10 cellular contexts compared by ENCODE assay signal in the genomic region with DNA sequence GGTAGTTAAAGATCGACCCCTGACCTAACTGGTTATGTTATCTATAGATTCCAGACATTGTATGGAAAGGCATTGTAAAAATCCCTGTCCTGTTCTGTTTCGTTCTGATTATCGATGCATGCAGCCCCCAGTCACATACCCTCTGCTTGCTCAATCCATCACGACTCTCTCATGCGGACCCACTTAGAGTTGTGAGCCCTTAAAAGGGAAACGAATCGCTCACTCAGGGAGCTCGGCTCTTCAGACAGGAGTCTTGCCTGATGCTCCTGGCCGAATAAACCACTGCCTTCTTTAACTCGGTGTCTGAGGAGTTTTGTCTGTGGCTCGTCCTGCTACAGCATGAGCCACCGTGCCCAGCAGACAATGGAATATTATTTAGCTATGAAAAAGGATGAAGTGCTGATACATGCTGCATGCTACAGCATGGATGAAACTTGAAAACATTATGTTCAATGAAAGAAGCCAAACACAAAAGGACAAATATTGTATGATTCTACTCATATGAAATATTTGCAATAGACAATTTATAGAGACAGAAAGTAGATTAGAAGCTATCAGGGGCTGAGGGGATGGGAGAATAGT. TPM values are rescaled to one million over a fixed set of nuclear protein-coding genes. Genes with fewer than 3 reads are reported as not detected.
DNase-seq lines count a peak whose midpoint lies in the region; ATAC-seq, FAIRE-seq and TF ChIP-seq lines count a peak whose summit lies in the region.
"Had no signal": no experiment of that assay in that cellular context is flagged by ENCODE, and none has a peak within 500 bp of the region (broad histone marks: within the 10 kb centered on the region; RNA-seq: fewer than 3 reads in every experiment).

No MANE protein-coding gene starts in this region.

- no peak overlapping the region for H2BK20ac ChIP-seq in H1 (ENCODE audit: low read length)

- H3K56ac ChIP-seq in H1 (replicated peaks; ENCODE audit: insufficient read length, low read depth, low read length), result no peak overlapping the region

- no peak overlapping the region for H3K14ac ChIP-seq in H1 (ENCODE audit: insufficient read length)

- CTCF ChIA-PET in SK-N-SH (lab: Yijun Ruan, JAX), result interaction anchor here (0.7 to 9.2 kb wide), 40 partner anchors 8 to 414 kb away, joined by 3 to 95 read pairs (median 6); partner anchors contain the start of genes CDC42EP1, GGA1, LGALS1 and LGALS2
- CTCF ChIA-PET in OCI-LY7 (lab: Charles Lee; ENCODE audit: unreplicated experiment), result interaction anchor here (0.8 to 1.7 kb wide), 10 partner anchors 10 to 52 kb away, joined by 3 to 21 read pairs (median 4); partner anchors contain the start of genes GGA1 and LGALS2
- CTCF ChIA-PET in H1 (lab: Charles Lee; ENCODE audit: partially characterized antibody), result interaction anchor here (0.6 to 39.4 kb wide), 36 partner anchors 8 to 875 kb away, joined by 3 to 1347 read pairs (median 5); partner anchors contain the start of genes GGA1 and LGALS2

- no peaks in the 10 kb centered on the region for H3K9me2 ChIP-seq in SK-N-SH
- no peaks in the 10 kb centered on the region for H3K9me2 ChIP-seq in OCI-LY7 (ENCODE audit: insufficient read depth, low read length)

- FAIRE-seq in H1 (lab: Jason Lieb, UNC), result no peak

- ATAC-seq in SK-N-SH treated with all-trans-retinoic acid at 6 μM for 48 hours, result no peak
- ATAC-seq in GM18517 (IDR thresholded peaks at IDR 0.05; ENCODE audit: unreplicated experiment), result no peak

- H3K27ac ChIP-seq in SK-N-SH (ENCODE audit: low read depth in 2 of 2, low read length in 1 of 2), result no peak overlapping the region
- H3K27ac ChIP-seq in OCI-LY7 (ENCODE audit: low read depth, low read length, poor library complexity, severe bottlenecking), result peak overlapping the region; percentile 2
- no peak overlapping the region for H3K27ac ChIP-seq in H1 (ENCODE audit: low read depth, low read length)
- no peak overlapping the region for H3K27ac ChIP-seq in smooth muscle cell (ENCODE audit: low read depth)
- H3K27ac ChIP-seq in caudate nucleus (ENCODE audit: low read depth, low read length), result no peak overlapping the region

- H3F3A ChIP-seq in SK-N-SH (replicated peaks; ENCODE audit: insufficient read depth) (no peaks in the 10 kb centered on the region), smooth muscle cell (ENCODE audit: low read depth) (no peaks in the 10 kb centered on the region)

- TF ChIP-seq POLR2A in H1 (IDR thresholded peaks at IDR 0.05; ENCODE audit: control extremely low read depth in 1 of 2, low read depth in 2 of 2, low read length in 2 of 2), result no peak

- H3K27me3 ChIP-seq in SK-N-SH (ENCODE audit: insufficient read depth) (no peaks in the 10 kb centered on the region; the same call in 1 of the 2 replicates), H1 (replicated peaks in 1 of 4; ENCODE audit: control insufficient read depth in 3 of 4, extremely low read depth in 1 of 4, insufficient read depth in 3 of 4, low read length in 3 of 4) (no peaks in the 10 kb centered on the region), smooth muscle cell (ENCODE audit: low read depth) (no peaks in the 10 kb centered on the region)

- no peaks in the 10 kb centered on the region for H3K79me2 ChIP-seq in SK-N-SH (ENCODE audit: insufficient read depth)
- no peaks in the 10 kb centered on the region for H3K79me2 ChIP-seq in OCI-LY7 (ENCODE audit: insufficient read depth, low read depth, low read length)
- no peaks in the 10 kb centered on the region for H3K79me2 ChIP-seq in H1 (ENCODE audit: control insufficient read depth in 1 of 2, insufficient read depth in 2 of 2, low read length in 2 of 2)
- no peaks in the 10 kb centered on the region for H3K79me2 ChIP-seq in smooth muscle cell (ENCODE audit: low read depth)

- no peak overlapping the region for H3K4ac ChIP-seq in H1 (replicated peaks; ENCODE audit: insufficient read length, low read depth, low read length)

- H3K4me3 ChIP-seq in SK-N-SH (ENCODE audit: low read depth in 2 of 2, low read length in 1 of 2) (peak overlapping the region; percentile 21 to 42; a peak in 3 of 4 replicates), OCI-LY7 (ENCODE audit: low read depth, low read length, poor library complexity, severe bottlenecking) (peak overlapping the region; percentile 64), H1 (ENCODE audit: extremely low read depth in 1 of 4, insufficient read depth in 2 of 4, low read depth in 3 of 4, low read length in 4 of 4) (peak overlapping the region in 1 of 4 experiments; percentile 30; a peak in 2 of 8 replicates), smooth muscle cell (peak overlapping the region; percentile 33)

- DNase-seq in SK-N-SH, result no peak
- DNase-seq in OCI-LY7 (ENCODE audit: low spot score), result no peak
- DNase-seq in H1 (ENCODE audit: low read depth in 1 of 2, low spot score in 2 of 2), result no peak
- no peak for DNase-seq in smooth muscle cell (lab: John Stamatoyannopoulos, UW; ENCODE audit: unreplicated experiment)
- DNase-seq in AG20443 (ENCODE audit: low spot score), result no peak
- DNase-seq in caudate nucleus (lab: John Stamatoyannopoulos, UW), result no peak
- DNase-seq: 8988T had no signal

- no peaks in the 10 kb centered on the region for H3K4me1 ChIP-seq in SK-N-SH (ENCODE audit: control insufficient read depth in 1 of 2, insufficient read depth in 2 of 2, low read depth in 1 of 2, low read length in 1 of 2)
- no peaks in the 10 kb centered on the region for H3K4me1 ChIP-seq in OCI-LY7 (ENCODE audit: insufficient read depth, low read length, poor library complexity, severe bottlenecking)
- H3K4me1 ChIP-seq in H1 (replicated peaks in 1 of 4; ENCODE audit: control insufficient read depth in 3 of 4, insufficient read depth in 4 of 4, low read length in 3 of 4), result peaks cover 0 to 2% (median 0%) of the 10 kb centered on the region in 4 experiments; a peak in 2 of 7 replicates
- H3K4me1 ChIP-seq in smooth muscle cell (ENCODE audit: low read depth), result no peaks in the 10 kb centered on the region

- H2BK5ac ChIP-seq in H1 (ENCODE audit: low read depth, low read length), result no peak overlapping the region

- no peak overlapping the region for H3K18ac ChIP-seq in H1 (ENCODE audit: extremely low read depth, low read length)

- H3K23me2 ChIP-seq in H1 (ENCODE audit: low read depth, low read length), result no peaks in the 10 kb centered on the region

- TF ChIP-seq EP300 in SK-N-SH (IDR thresholded peaks at IDR 0.05; ENCODE audit: borderline replicate concordance in 1 of 2, low read depth in 1 of 2, low read length in 1 of 2), result no peak
- TF ChIP-seq EP300 in H1 (IDR thresholded peaks at IDR 0.05; ENCODE audit: borderline replicate concordance in 1 of 2, low read depth in 2 of 2, low read length in 2 of 2), result no peak

- H4K20me1 ChIP-seq in SK-N-SH (ENCODE audit: insufficient read depth), result no peaks in the 10 kb centered on the region
- no peaks in the 10 kb centered on the region for H4K20me1 ChIP-seq in OCI-LY7 (ENCODE audit: insufficient read depth, low read length)
- H4K20me1 ChIP-seq in H1 (replicated peaks in 1 of 2; ENCODE audit: control insufficient read depth in 1 of 2, insufficient read depth in 2 of 2, low read length in 2 of 2), result no peaks in the 10 kb centered on the region
- no peaks in the 10 kb centered on the region for H4K20me1 ChIP-seq in smooth muscle cell (ENCODE audit: low read depth)

- TSS peak; percentile 95 for BruUV-seq in OCI-LY7 (replicated peaks; lab: Mats Ljungman, UMichigan)

- H2BK15ac ChIP-seq in H1 (ENCODE audit: low read length), result no peak overlapping the region; the same call in 1 of the 2 replicates

- H3K36me3 ChIP-seq in SK-N-SH (replicated peaks in 1 of 2; ENCODE audit: control insufficient read depth in 1 of 2, insufficient read depth in 2 of 2, low read length in 1 of 2) (no peaks in the 10 kb centered on the region), OCI-LY7 (ENCODE audit: insufficient read depth, low read length) (no peaks in the 10 kb centered on the region), H1 (ENCODE audit: control insufficient read depth in 2 of 4, insufficient read depth in 4 of 4, low read length in 3 of 4) (no peaks in the 10 kb centered on the region), smooth muscle cell (ENCODE audit: low read depth) (no peaks in the 10 kb centered on the region)

- H3K79me1 ChIP-seq in H1 (ENCODE audit: low read depth, low read length), result no peaks in the 10 kb centered on the region

- no peak for TF ChIP-seq CTCF in SK-N-SH (IDR thresholded peaks at IDR 0.05)
- TF ChIP-seq CTCF in OCI-LY7 (conservative IDR thresholded peaks at IDR 0.05; ENCODE audit: low read length), result no peak
- TF ChIP-seq CTCF in H1 (IDR thresholded peaks at IDR 0.05; ENCODE audit: control extremely low read depth in 1 of 3, insufficient read depth in 1 of 3, low read depth in 1 of 3, low read length in 3 of 3), result no peak
- TF ChIP-seq CTCF in smooth muscle cell (IDR thresholded peaks at IDR 0.05; ENCODE audit: borderline replicate concordance, insufficient read depth, poor library complexity, severe bottlenecking), result no peak

- H2BK12ac ChIP-seq in H1 (ENCODE audit: low read depth, low read length), result no peak overlapping the region

- intact Hi-C loops in OCI-LY7 (cut with micrococcal nuclease; ENCODE audit: unreplicated experiment), result loop anchor here (1.0 kb wide), 1 partner anchor 54 kb away; no protein-coding TSS in a partner anchor

- POLR2A ChIA-PET in SK-N-SH (lab: Yijun Ruan, JAX) (interaction anchor here (1.3 kb wide), 1 partner anchor 17 kb away, joined by 13 read pairs; the partner anchor contains the start of gene GGA1), OCI-LY7 (lab: Charles Lee) (interaction anchor here (0.6 to 1.7 kb wide), 9 partner anchors 9 to 52 kb away, joined by 3 to 12 read pairs (median 4); partner anchors contain the start of genes GGA1 and LGALS2), H1 (lab: Charles Lee; ENCODE audit: partially characterized antibody) (interaction anchor here (0.6 to 1.7 kb wide), 8 partner anchors 15 to 52 kb away, joined by 3 to 12 read pairs (median 4); partner anchors contain the start of gene GGA1)

- TF ChIP-seq RAD21 in SK-N-SH (IDR thresholded peaks at IDR 0.05; ENCODE audit: low read length) (no peak), H1 (IDR thresholded peaks at IDR 0.05 in 1 of 2, conservative IDR thresholded peaks at IDR 0.05 in 1 of 2; ENCODE audit: low read depth in 2 of 2, low read length in 2 of 2) (no peak)

- H3K4me2 ChIP-seq in SK-N-SH (peak overlapping the region; percentile 57; the same call in 1 of the 2 replicates), OCI-LY7 (ENCODE audit: low read length) (peak overlapping the region; percentile 62), H1 (ENCODE audit: insufficient read depth in 1 of 2, low read depth in 2 of 2, low read length in 2 of 2) (peak overlapping the region in 1 of 2 experiments; percentile 36; a peak in 1 of 4 replicates), smooth muscle cell (peak overlapping the region; percentile 76)

- H4K91ac ChIP-seq in H1 (replicated peaks; ENCODE audit: insufficient read length, low read length), result no peak overlapping the region

- no peak overlapping the region for H3K23ac ChIP-seq in H1 (ENCODE audit: insufficient read length)

- H2AFZ ChIP-seq in SK-N-SH (ENCODE audit: low read depth), result peak overlapping the region; percentile 72
- peak overlapping the region; percentile 67 for H2AFZ ChIP-seq in OCI-LY7 (ENCODE audit: low read length)
- no peak overlapping the region for H2AFZ ChIP-seq in H1 (ENCODE audit: low read length)
- no peak overlapping the region for H2AFZ ChIP-seq in smooth muscle cell (ENCODE audit: low read depth)

- H3K9ac ChIP-seq in SK-N-SH (no peak overlapping the region), H1 (replicated peaks in 1 of 4; ENCODE audit: extremely low read depth in 1 of 4, low read depth in 3 of 4, low read length in 3 of 4) (no peak overlapping the region), smooth muscle cell (ENCODE audit: low read depth) (no peak overlapping the region)

- no peak overlapping the region for H4K5ac ChIP-seq in H1 (ENCODE audit: insufficient read length, low read depth, low read length)

- no peak overlapping the region for H2AK5ac ChIP-seq in H1 (ENCODE audit: low read depth, low read length)

- WGBS in SK-N-SH (ENCODE audit: low lambda C conversion rate), result 89% methylated on average over 12 of the region's 12 CpGs
- WGBS in H1 (ENCODE audit: extremely low coverage in 1 of 2, insufficient coverage in 1 of 2, insufficient read length in 1 of 2, insufficient replicate concordance in 2 of 2, low coverage in 1 of 2, low lambda C conversion rate in 2 of 2, missing lambda C conversion rate in 1 of 2), 2 experiments, result 85% methylated on average over 12 of the region's 12 CpGs; no CpG with 5 or more reads in 1 of the 2 experiments
- WGBS in smooth muscle cell (ENCODE audit: low lambda C conversion rate), result 84% methylated on average over 11 of the region's 12 CpGs

- H2BK120ac ChIP-seq in H1 (replicated peaks; ENCODE audit: low read depth, low read length), result no peak overlapping the region

- H4K8ac ChIP-seq in H1 (ENCODE audit: extremely low read depth, insufficient read depth, low read length), result no peak overlapping the region

- H3K9me3 ChIP-seq in SK-N-SH, result no peaks in the 10 kb centered on the region
- H3K9me3 ChIP-seq in OCI-LY7 (ENCODE audit: low read length), result no peaks in the 10 kb centered on the region
- H3K9me3 ChIP-seq in H1 (ENCODE audit: insufficient read depth in 2 of 2, low read depth in 1 of 2, low read length in 1 of 2), result no peaks in the 10 kb centered on the region
- H3K9me3 ChIP-seq in smooth muscle cell (replicated peaks; ENCODE audit: low read depth), result no peaks in the 10 kb centered on the region

RNA-seq across cellular contexts. Expression of gene LGALS2, which starts 12.0 kb away (rescaled TPM):
- not detected in 2 replicates for polyA plus RNA-seq in SK-N-SH (2012; rRNA removed)
- polyA plus RNA-seq in SK-N-SH (2012; cell fraction: cytosol; rRNA removed), result not detected in 2 replicates
- not detected in 2 replicates for polyA plus RNA-seq in SK-N-SH (2012; cell fraction: nucleus; rRNA removed)
- 0.44 TPM in 1 of 2 replicates, not detected in the other for total RNA-seq in OCI-LY7 (2014; rRNA removed; shearing (Covaris generic))
- 0.82 and 0.92 TPM in 2 replicates for total RNA-seq in OCI-LY7 (2022)
- total RNA-seq in H1 (2021; fragmentation: NEBNext Ultra II Directional; extraction: Animal tissue kit (Norgen Biotek cat#: 25700)), result not detected in 2 replicates
- polyA plus RNA-seq in H1 (2011; rRNA removed), result not detected in 2 replicates
- not detected for polyA plus RNA-seq in H1 (2011; cell fraction: cytosol; rRNA removed)
- polyA plus RNA-seq in H1 (2011; cell fraction: nucleus; rRNA removed), result not detected
- not detected in 4 replicates for polyA plus RNA-seq in H1 (2012, experiment 1 of 2)
- polyA plus RNA-seq in H1 (2012, experiment 2 of 2), result not detected
- polyA plus RNA-seq in H1 (2013, experiment 1 of 2), result not detected
- not detected for polyA plus RNA-seq in H1 (2013, experiment 2 of 2)
- polyA minus RNA-seq in H1 (2011; rRNA and poly(A)+ RNA removed), result not detected in 2 replicates
- not detected for polyA minus RNA-seq in H1 (2011; cell fraction: cytosol; rRNA and poly(A)+ RNA removed)
- not detected for polyA minus RNA-seq in H1 (2011; cell fraction: nucleus; rRNA and poly(A)+ RNA removed)
- not detected in 2 replicates for total RNA-seq in smooth muscle cell
- 0.48 and 1.1 TPM in 2 replicates for polyA plus RNA-seq in smooth muscle cell
- total RNA-seq: fibroblast of lung had no signal

RNA-seq across cellular contexts. Expression of gene GGA1, which starts 16.7 kb away (rescaled TPM):
- polyA plus RNA-seq in SK-N-SH (2012; rRNA removed) (81.1 and 99.4 TPM in 2 replicates), H1 (2011; rRNA removed) (57.2 and 81.0 TPM in 2 replicates), smooth muscle cell (44.0 and 59.6 TPM in 2 replicates)
- 26.3 and 38.0 TPM in 2 replicates for polyA plus RNA-seq in SK-N-SH (2012; cell fraction: cytosol; rRNA removed)
- 424 and 495 TPM in 2 replicates for polyA plus RNA-seq in SK-N-SH (2012; cell fraction: nucleus; rRNA removed)
- 119 and 127 TPM in 2 replicates for total RNA-seq in OCI-LY7 (2014; rRNA removed; shearing (Covaris generic))
- total RNA-seq in OCI-LY7 (2022) (167 and 172 TPM in 2 replicates), smooth muscle cell (15.6 and 27.3 TPM in 2 replicates)
- 46.5 and 49.3 TPM in 2 replicates for total RNA-seq in H1 (2021; fragmentation: NEBNext Ultra II Directional; extraction: Animal tissue kit (Norgen Biotek cat#: 25700))
- 58.2 TPM for polyA plus RNA-seq in H1 (2011; cell fraction: cytosol; rRNA removed)
- 170 TPM for polyA plus RNA-seq in H1 (2011; cell fraction: nucleus; rRNA removed)
- 43.4 to 56.3 TPM (median 52.3 TPM) in 4 replicates for polyA plus RNA-seq in H1 (2012, experiment 1 of 2)
- polyA plus RNA-seq in H1 (2012, experiment 2 of 2), result 38.5 TPM
- polyA plus RNA-seq in H1 (2013, experiment 1 of 2), result 31.2 TPM
- polyA plus RNA-seq in H1 (2013, experiment 2 of 2), result 28.6 TPM
- polyA minus RNA-seq in H1 (2011; rRNA and poly(A)+ RNA removed), result 25.7 and 39.1 TPM in 2 replicates
- 36.0 TPM for polyA minus RNA-seq in H1 (2011; cell fraction: cytosol; rRNA and poly(A)+ RNA removed)
- 64.4 TPM for polyA minus RNA-seq in H1 (2011; cell fraction: nucleus; rRNA and poly(A)+ RNA removed)

RNA-seq across cellular contexts. Expression of gene CDC42EP1, which starts 31.6 kb away (rescaled TPM):
- polyA plus RNA-seq in SK-N-SH (2012; rRNA removed) (11.5 and 24.9 TPM in 2 replicates), H1 (2011; rRNA removed) (8.3 and 15.4 TPM in 2 replicates), smooth muscle cell (89.6 and 94.9 TPM in 2 replicates)
- polyA plus RNA-seq in SK-N-SH (2012; cell fraction: cytosol; rRNA removed), result 8.9 and 15.8 TPM in 2 replicates
- 14.2 and 19.4 TPM in 2 replicates for polyA plus RNA-seq in SK-N-SH (2012; cell fraction: nucleus; rRNA removed)
- total RNA-seq in OCI-LY7 (2014; rRNA removed; shearing (Covaris generic)), result not detected in 2 replicates
- total RNA-seq in OCI-LY7 (2022) (not detected in 2 replicates), smooth muscle cell (14.0 and 19.1 TPM in 2 replicates)
- 10.1 and 11.2 TPM in 2 replicates for total RNA-seq in H1 (2021; fragmentation: NEBNext Ultra II Directional; extraction: Animal tissue kit (Norgen Biotek cat#: 25700))
- polyA plus RNA-seq in H1 (2011; cell fraction: cytosol; rRNA removed), result 5.3 TPM
- 7.8 TPM for polyA plus RNA-seq in H1 (2011; cell fraction: nucleus; rRNA removed)
- 5.5 to 11.6 TPM (median 10.8 TPM) in 4 replicates for polyA plus RNA-seq in H1 (2012, experiment 1 of 2)
- 8.9 TPM for polyA plus RNA-seq in H1 (2012, experiment 2 of 2)
- polyA plus RNA-seq in H1 (2013, experiment 1 of 2), result 11.0 TPM
- polyA plus RNA-seq in H1 (2013, experiment 2 of 2), result 10.5 TPM
- polyA minus RNA-seq in H1 (2011; rRNA and poly(A)+ RNA removed), result 2.1 and 2.2 TPM in 2 replicates
- 4.3 TPM for polyA minus RNA-seq in H1 (2011; cell fraction: cytosol; rRNA and poly(A)+ RNA removed)
- polyA minus RNA-seq in H1 (2011; cell fraction: nucleus; rRNA and poly(A)+ RNA removed), result 5.1 TPM

RNA-seq across cellular contexts. Expression of gene SH3BP1, which starts 47.6 kb away (rescaled TPM):
- polyA plus RNA-seq in SK-N-SH (2012; rRNA removed), result 8.6 and 8.9 TPM in 2 replicates
- 5.9 and 10.2 TPM in 2 replicates for polyA plus RNA-seq in SK-N-SH (2012; cell fraction: cytosol; rRNA removed)
- polyA plus RNA-seq in SK-N-SH (2012; cell fraction: nucleus; rRNA removed), result 28.2 and 29.7 TPM in 2 replicates
- 15.3 and 18.3 TPM in 2 replicates for total RNA-seq in OCI-LY7 (2014; rRNA removed; shearing (Covaris generic))
- total RNA-seq in OCI-LY7 (2022), result 44.4 and 48.4 TPM in 2 replicates
- total RNA-seq in H1 (2021; fragmentation: NEBNext Ultra II Directional; extraction: Animal tissue kit (Norgen Biotek cat#: 25700)), result 32.4 and 40.3 TPM in 2 replicates
- polyA plus RNA-seq in H1 (2011; rRNA removed), result 23.9 and 34.8 TPM in 2 replicates
- polyA plus RNA-seq in H1 (2011; cell fraction: cytosol; rRNA removed), result 22.8 TPM
- 50.1 TPM for polyA plus RNA-seq in H1 (2011; cell fraction: nucleus; rRNA removed)
- 57.5 to 65.6 TPM (median 60.4 TPM) in 4 replicates for polyA plus RNA-seq in H1 (2012, experiment 1 of 2)
- polyA plus RNA-seq in H1 (2012, experiment 2 of 2), result 35.9 TPM
- 21.9 TPM for polyA plus RNA-seq in H1 (2013, experiment 1 of 2)
- 22.1 TPM for polyA plus RNA-seq in H1 (2013, experiment 2 of 2)
- polyA minus RNA-seq in H1 (2011; rRNA and poly(A)+ RNA removed), result 20.1 and 23.7 TPM in 2 replicates
- 17.0 TPM for polyA minus RNA-seq in H1 (2011; cell fraction: cytosol; rRNA and poly(A)+ RNA removed)
- polyA minus RNA-seq in H1 (2011; cell fraction: nucleus; rRNA and poly(A)+ RNA removed), result 19.7 TPM
- total RNA-seq in smooth muscle cell, result 20.4 and 26.6 TPM in 2 replicates
- polyA plus RNA-seq in smooth muscle cell, result 16.6 and 33.7 TPM in 2 replicates

Comparison
In these comparisons a context has a peak if more than half of its experiments do, and no peak if none do; other contexts are left out.
1. H2AFZ ChIP-seq: peak in SK-N-SH (single experiment) and OCI-LY7 (single experiment); none in H1 (single experiment) and smooth muscle cell (single experiment).
2. RNA of gene CDC42EP1, which starts 31.6 kb away (total RNA-seq): 14.0 to 19.1 TPM in smooth muscle cell and 10.1 to 11.2 TPM in H1; not detected in OCI-LY7; every median in the first group is over 10 times any median in the second.